2 cellular contexts compared by ENCODE assay signal in the genomic region with DNA sequence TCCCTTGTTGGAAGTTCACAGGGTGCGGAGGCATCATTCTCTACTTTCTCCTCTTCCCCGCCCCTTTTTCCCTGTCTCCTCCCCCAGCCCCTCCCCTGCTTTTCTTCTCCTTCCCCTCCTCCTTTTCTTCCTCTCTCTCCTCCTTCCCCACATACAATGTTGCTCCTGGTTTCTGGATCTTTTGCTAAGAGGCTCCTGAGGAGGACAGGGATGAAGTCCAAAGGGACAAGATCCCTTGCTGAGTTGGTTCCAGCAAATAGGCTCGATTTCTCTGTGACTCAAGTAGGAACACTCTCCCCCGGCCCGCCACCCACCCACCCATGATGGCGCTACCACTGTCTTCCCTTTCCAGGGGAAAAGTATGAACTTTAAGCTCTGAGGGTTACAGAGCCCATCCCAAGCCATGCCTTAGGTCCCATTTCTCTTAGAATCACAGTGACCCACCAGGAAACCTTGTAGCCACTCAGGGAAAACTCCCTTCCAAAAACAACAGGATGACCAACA.
TF ChIP-seq lines count a peak whose summit lies in the region.

No MANE protein-coding gene starts in this region.

TF ChIP-seq in SK-N-SH, 30 proteins besides CTCF, POLR2A, EP300 and RAD21 (continued from another document):
- TF ChIP-seq, protein P1, sequence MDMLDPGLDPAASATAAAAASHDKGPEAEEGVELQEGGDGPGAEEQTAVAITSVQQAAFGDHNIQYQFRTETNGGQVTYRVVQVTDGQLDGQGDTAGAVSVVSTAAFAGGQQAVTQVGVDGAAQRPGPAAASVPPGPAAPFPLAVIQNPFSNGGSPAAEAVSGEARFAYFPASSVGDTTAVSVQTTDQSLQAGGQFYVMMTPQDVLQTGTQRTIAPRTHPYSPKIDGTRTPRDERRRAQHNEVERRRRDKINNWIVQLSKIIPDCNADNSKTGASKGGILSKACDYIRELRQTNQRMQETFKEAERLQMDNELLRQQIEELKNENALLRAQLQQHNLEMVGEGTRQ (IDR thresholded peaks at IDR 0.05; ENCODE audit: borderline replicate concordance, low read depth, low read length) = no peak
- TF ChIP-seq GATA2 (CRISPR knock-in tag; IDR thresholded peaks at IDR 0.05) = no peak
- no peak for TF ChIP-seq RXRA (IDR thresholded peaks at IDR 0.05; ENCODE audit: borderline replicate concordance, low read depth)
- no peak for TF ChIP-seq MEF2A (IDR thresholded peaks at IDR 0.05; ENCODE audit: borderline replicate concordance, low read depth)
- TF ChIP-seq TEAD4 (IDR thresholded peaks at IDR 0.05; ENCODE audit: borderline replicate concordance, insufficient read depth) = no peak
- no peak for TF ChIP-seq RFX5 (IDR thresholded peaks at IDR 0.05; ENCODE audit: low read length)
- TF ChIP-seq ELF1 (IDR thresholded peaks at IDR 0.05) = no peak

TF ChIP-seq in SK-N-SH treated with all-trans-retinoic acid at 6 μM for 48 hours, 23 proteins besides CTCF, POLR2A, EP300 and RAD21 (continued from another document):
- TF ChIP-seq BACH2 (CRISPR knock-in tag; IDR thresholded peaks at IDR 0.05; ENCODE audit: borderline replicate concordance) = no peak
